In genomic region chr9:94108584-94108983, GRCh38 we compare ENCODE assay signal across 17 cellular contexts. TPM values are rescaled to one million over a fixed set of nuclear protein-coding genes. Genes with fewer than 3 reads are reported as not detected.
A peak's percentile ranks its signal among the peaks of the same experiment; 100 is the strongest.
DNase-seq lines count a peak whose midpoint lies in the region; ATAC-seq and TF ChIP-seq lines count a peak whose summit lies in the region.
"Had no signal": no experiment of that assay in that cellular context is flagged by ENCODE, and none has a peak within 500 bp of the region (broad histone marks: within the 10 kb centered on the region; RNA-seq: fewer than 3 reads in every experiment).

No MANE protein-coding gene starts in this region.

- peaks cover 15% of the 10 kb centered on the region for H3K4me1 ChIP-seq in osteoblast (ENCODE audit: insufficient read depth, low read length)
- H3K4me1 ChIP-seq: BLaER1, pancreas had no signal

- no peaks in the 10 kb centered on the region for H3K36me3 Mint-ChIP-seq in T-helper 17 cell (ENCODE audit: low read depth)
- H3K36me3 Mint-ChIP-seq: activated naive CD4-positive, alpha-beta T cell treated with anti-CD3 and anti-CD28 coated beads, Interleukin-2, amount 10 ng/mL, durations not matched to agents 7 days and 5 days had no signal

- H3K27ac Mint-ChIP-seq in T-helper 17 cell, result no peak overlapping the region
- H3K27ac Mint-ChIP-seq: activated naive CD4-positive, alpha-beta T cell treated with anti-CD3 and anti-CD28 coated beads, Interleukin-2, amount 10 ng/mL, durations not matched to agents 7 days and 5 days had no signal

- H3K27me3 ChIP-seq in osteoblast (ENCODE audit: insufficient read depth, low read length), result no peaks in the 10 kb centered on the region
- H3K27me3 ChIP-seq: BLaER1, pancreas, transverse colon had no signal

- in situ Hi-C loops in SK-MEL-5 (cut with HindIII; ENCODE audit: low pct_unique_long_range_greater_than_20kb, low sequenced_read_pairs), result no loop called here

- H3K4me1 Mint-ChIP-seq in T-helper 17 cell, result no peaks in the 10 kb centered on the region
- H3K4me1 Mint-ChIP-seq: central memory CD8-positive, alpha-beta T cell had no signal

- no peak overlapping the region for H3K27ac ChIP-seq in osteoblast (ENCODE audit: low read depth, low read length)
- H3K27ac ChIP-seq: BLaER1, pancreas, transverse colon had no signal

- TF ChIP-seq CTCF in fibroblast of pulmonary artery (IDR thresholded peaks at IDR 0.05; ENCODE audit: low read length, missing control alignments), result no peak
- no peak for TF ChIP-seq CTCF in osteoblast (IDR thresholded peaks at IDR 0.05; ENCODE audit: extremely low read depth, low read depth, low read length)

- no peaks in the 10 kb centered on the region for H3K27me3 Mint-ChIP-seq in T-helper 17 cell
- H3K27me3 Mint-ChIP-seq: activated naive CD4-positive, alpha-beta T cell treated with anti-CD3 and anti-CD28 coated beads, Interleukin-2, amount 10 ng/mL, durations not matched to agents 7 days and 5 days; central memory CD8-positive, alpha-beta T cell had no signal

- no peak overlapping the region for H3K4me3 ChIP-seq in fibroblast of pulmonary artery (replicated peaks; ENCODE audit: low read depth, low read length)
- H3K4me3 ChIP-seq in osteoblast (ENCODE audit: insufficient read depth, low read length), result no peak overlapping the region
- H3K4me3 ChIP-seq: BLaER1, GM12878, pancreas, transverse colon had no signal

- H2AFZ ChIP-seq in osteoblast (ENCODE audit: low read length), result peak overlapping the region; percentile 62

- H3K4me3 Mint-ChIP-seq in T-helper 17 cell, result no peak overlapping the region
- H3K4me3 Mint-ChIP-seq: activated naive CD4-positive, alpha-beta T cell treated with anti-CD3 and anti-CD28 coated beads, Interleukin-2, amount 10 ng/mL, durations not matched to agents 7 days and 5 days; central memory CD8-positive, alpha-beta T cell had no signal

- H3K9me3 ChIP-seq in osteoblast (ENCODE audit: low read depth, low read length), result no peaks in the 10 kb centered on the region
- H3K9me3 ChIP-seq in T-helper 17 cell (ENCODE audit: control insufficient read depth, low read length, poor library complexity, severe bottlenecking), result no peaks in the 10 kb centered on the region
- H3K9me3 ChIP-seq: BLaER1, pancreas, transverse colon had no signal

- DNase-seq in EL (peak; percentile 32), SK-MEL-5 (ENCODE audit: low read depth, low spot score) (peak; percentile 32), fibroblast of pulmonary artery (ENCODE audit: low read depth) (peak; percentile 75), osteoblast (ENCODE audit: insufficient read length, low spot score, missing footprints) (no peak), germinal center (ENCODE audit: low spot score) (no peak), T-helper 17 cell (no peak), T1000 (lab: John Stamatoyannopoulos, UW) (no peak), GF-D8 (lab: John Stamatoyannopoulos, UW) (no peak)
- DNase-seq: activated naive CD4-positive, alpha-beta T cell treated with anti-CD3 and anti-CD28 coated beads, Interleukin-2, amount 10 ng/mL, durations not matched to agents 7 days and 5 days; DMS79; NCI-H1048; pancreas; stimulated activated CD4-positive, alpha-beta T cell treated with anti-CD3 and anti-CD28 coated beads, Interleukin-15, amount 100 ng/mL, for 24 hours; transverse colon had no signal

- no peaks in the 10 kb centered on the region for H3K79me2 ChIP-seq in osteoblast (ENCODE audit: insufficient read depth, low read length)

- no peaks in the 10 kb centered on the region for H4K20me1 ChIP-seq in osteoblast (ENCODE audit: insufficient read depth, low read length)
- H4K20me1 ChIP-seq: BLaER1 had no signal

- H3K4me2 ChIP-seq in osteoblast (ENCODE audit: insufficient read depth, low read length), result no peak overlapping the region
- H3K4me2 ChIP-seq: BLaER1 had no signal

- ATAC-seq in T-helper 17 cell, result no peak
- ATAC-seq: GM12878, pancreas had no signal

- H3K36me3 ChIP-seq in osteoblast (ENCODE audit: insufficient read depth, low read length), result no peaks in the 10 kb centered on the region
- H3K36me3 ChIP-seq: BLaER1, pancreas, transverse colon had no signal

RNA-seq across cellular contexts. Expression of gene PTPDC1, which starts 24.3 kb away (rescaled TPM):
- 10.6 and 11.8 TPM in 2 replicates for total RNA-seq in SK-MEL-5 (2014; rRNA removed; shearing (Covaris generic))
- 7.2 and 12.0 TPM in 2 replicates for polyA plus RNA-seq in SK-MEL-5 (2015; cell fraction: cytosol; rRNA removed)
- polyA plus RNA-seq in SK-MEL-5 (2015; cell fraction: nucleus; rRNA removed), result 90.3 and 102 TPM in 2 replicates
- total RNA-seq in osteoblast, result 16.8 and 17.0 TPM in 2 replicates
- total RNA-seq in T-helper 17 cell, result 1 to 10 TPM; 2.4 to 2.8 TPM

Comparison
In these comparisons a context has a peak if more than half of its experiments do, and no peak if none do; other contexts are left out.
1. DNase-seq: peak in EL (single experiment), SK-MEL-5 (single experiment) and fibroblast of pulmonary artery (single experiment); none in osteoblast (single experiment), germinal center (single experiment), T-helper 17 cell (0 of 3), T1000 (single experiment) and GF-D8 (single experiment).